In genomic region chr11:62953811-62954210, GRCh38 we compare ENCODE assay signal across 18 cellular contexts. TPM values are rescaled to one million over a fixed set of nuclear protein-coding genes. Genes with fewer than 3 reads are reported as not detected.
DNase-seq lines count a peak whose midpoint lies in the region; ATAC-seq, FAIRE-seq and TF ChIP-seq lines count a peak whose summit lies in the region.
"Had no signal": no experiment of that assay in that cellular context is flagged by ENCODE, and none has a peak within 500 bp of the region (broad histone marks: within the 10 kb centered on the region; RNA-seq: fewer than 3 reads in every experiment).

No MANE protein-coding gene starts in this region.

- no peak overlapping the region for H4K91ac ChIP-seq in trophoblast cell (ENCODE audit: low read depth, low read length)

- intact Hi-C loops in endothelial cell of umbilical vein (cut with micrococcal nuclease) = no loop called here

- H3K9me3 ChIP-seq in endothelial cell of umbilical vein (replicated peaks; ENCODE audit: control insufficient read depth, insufficient read depth, low read length) (no peaks in the 10 kb centered on the region), trophoblast cell (ENCODE audit: insufficient read depth, low read depth, low read length) (no peaks in the 10 kb centered on the region)
- H3K9me3 ChIP-seq: HAP-1, MG63, SK-N-SH had no signal

- no peak for TF ChIP-seq CTCF in endothelial cell of umbilical vein (IDR thresholded peaks at IDR 0.05; ENCODE audit: extremely low read depth in 1 of 2, insufficient read depth in 1 of 2, low read depth in 1 of 2, low read length in 2 of 2)

- H4K20me1 ChIP-seq in endothelial cell of umbilical vein (replicated peaks; ENCODE audit: control insufficient read depth, extremely low read depth, insufficient read depth, low read length) = no peaks in the 10 kb centered on the region

- no peak overlapping the region for H2BK120ac ChIP-seq in trophoblast cell (ENCODE audit: insufficient read depth, low read length, poor library complexity)

- H3K36me3 ChIP-seq in endothelial cell of umbilical vein (ENCODE audit: control insufficient read depth in 2 of 2, extremely low read depth in 1 of 2, insufficient read depth in 2 of 2, low read length in 2 of 2) (no peaks in the 10 kb centered on the region), trophoblast cell (ENCODE audit: control insufficient read depth in 1 of 2, insufficient read depth in 2 of 2, low read length in 2 of 2) (no peaks in the 10 kb centered on the region)
- H3K36me3 ChIP-seq: HAP-1, MG63 had no signal

- H2AFZ ChIP-seq in endothelial cell of umbilical vein (ENCODE audit: low read depth, low read length) (no peak overlapping the region), trophoblast cell (ENCODE audit: insufficient read depth, low read length, poor library complexity) (no peak overlapping the region)

- H3K18ac ChIP-seq in trophoblast cell (ENCODE audit: low read length) = no peak overlapping the region

- BruUV-seq in endothelial cell of umbilical vein (replicated peaks; lab: Mats Ljungman, UMichigan) = no TSS peak

- no peak overlapping the region for H4K12ac ChIP-seq in trophoblast cell (ENCODE audit: low read depth, low read length)

- no peaks in the 10 kb centered on the region for H3K79me1 ChIP-seq in trophoblast cell (ENCODE audit: low read length)

- POLR2A ChIA-PET in endothelial cell of umbilical vein (lab: Charles Lee) = no interaction called here

- no peak overlapping the region for H3K4me3 ChIP-seq in endothelial cell of umbilical vein (replicated peaks in 1 of 3; ENCODE audit: insufficient read depth in 1 of 3, low read depth in 1 of 3, low read length in 3 of 3)
- no peak overlapping the region for H3K4me3 ChIP-seq in trophoblast cell (ENCODE audit: low read depth, low read length)
- H3K4me3 ChIP-seq: HAP-1, MG63 had no signal

- H3K27me3 ChIP-seq in endothelial cell of umbilical vein (ENCODE audit: control insufficient read depth in 2 of 2, insufficient read depth in 2 of 2, low read length in 2 of 2) (no peaks in the 10 kb centered on the region), trophoblast cell (ENCODE audit: insufficient read depth, low read length) (no peaks in the 10 kb centered on the region)
- H3K27me3 ChIP-seq: MG63 had no signal

- H4K8ac ChIP-seq in trophoblast cell (ENCODE audit: low read depth, low read length) = no peak overlapping the region

- H2BK12ac ChIP-seq in trophoblast cell (ENCODE audit: low read length) = no peak overlapping the region

- no peak overlapping the region for H2BK5ac ChIP-seq in trophoblast cell (ENCODE audit: low read depth, low read length, poor library complexity)

- no CpG with 5 or more reads among the region's 4 CpGs for WGBS in trophoblast cell (ENCODE audit: extremely low coverage, insufficient coverage, insufficient read length)

- no peak overlapping the region for H3K27ac ChIP-seq in endothelial cell of umbilical vein (ENCODE audit: insufficient read depth, low read depth, low read length)
- no peak overlapping the region for H3K27ac ChIP-seq in trophoblast cell (ENCODE audit: low read depth, low read length)

- ATAC-seq in GM21423 (IDR thresholded peaks at IDR 0.05; ENCODE audit: unreplicated experiment) = no peak
- ATAC-seq: Panc1 had no signal

- H3K9ac ChIP-seq in endothelial cell of umbilical vein (replicated peaks; ENCODE audit: extremely low read depth, insufficient read depth, low read length) = no peak overlapping the region
- H3K9ac ChIP-seq in trophoblast cell (ENCODE audit: low read length) = no peak overlapping the region
- H3K9ac ChIP-seq: SK-N-SH had no signal

- H3K79me2 ChIP-seq in endothelial cell of umbilical vein (ENCODE audit: control insufficient read depth, insufficient read depth, low read length) (no peaks in the 10 kb centered on the region), trophoblast cell (ENCODE audit: control insufficient read depth, insufficient read depth, low read length, poor library complexity) (no peaks in the 10 kb centered on the region)

- no peak for TF ChIP-seq POLR2A in endothelial cell of umbilical vein (IDR thresholded peaks at IDR 0.05; ENCODE audit: low read depth, low read length)

- DNase-seq in ELR (ENCODE audit: low read depth) (peak; percentile 60), NCI-H226 (peak; percentile 71), endothelial cell of umbilical vein (ENCODE audit: low read depth, low spot score) (no peak), trophoblast cell (peak; percentile 35 to 68), HK-2 (ENCODE audit: unreplicated experiment) (no peak), germinal center (ENCODE audit: low spot score) (no peak), NCI-H2107 treated with DMSO at 0.1 percent for 48 hours (lab: John Stamatoyannopoulos, UW; ENCODE audit: unreplicated experiment) (no peak)
- DNase-seq: C1 segment of cervical spinal cord, MG63, NCI-H1092 treated with DMSO at 0.1 percent for 48 hours, NCI-H2081 treated with DMSO at 0.1 percent for 48 hours, NCI-H524 treated with DMSO at 0.1 percent for 48 hours, SK-N-SH had no signal

- H3K4ac ChIP-seq in trophoblast cell (ENCODE audit: low read depth, low read length) = no peak overlapping the region

- FAIRE-seq in endothelial cell of umbilical vein (lab: Jason Lieb, UNC) = no peak
- FAIRE-seq: GM19239 had no signal

- no peaks in the 10 kb centered on the region for H3K9me1 ChIP-seq in endothelial cell of umbilical vein (replicated peaks; ENCODE audit: control insufficient read depth, extremely low read depth, insufficient read depth, low read length)

- H3K4me1 ChIP-seq in endothelial cell of umbilical vein (ENCODE audit: control insufficient read depth, extremely low read depth, insufficient read depth, low read length) = no peaks in the 10 kb centered on the region
- no peaks in the 10 kb centered on the region for H3K4me1 ChIP-seq in trophoblast cell (ENCODE audit: control insufficient read depth in 1 of 2, insufficient read depth in 2 of 2, low read length in 2 of 2)
- H3K4me1 ChIP-seq: HAP-1 had no signal

- H3K4me2 ChIP-seq in endothelial cell of umbilical vein (ENCODE audit: insufficient read depth, low read length) (no peak overlapping the region), trophoblast cell (ENCODE audit: low read length) (no peak overlapping the region)
- H3K4me2 ChIP-seq: SK-N-SH had no signal

- no peak overlapping the region for H3K14ac ChIP-seq in trophoblast cell (ENCODE audit: low read length)

- CTCF ChIA-PET in endothelial cell of umbilical vein (lab: Charles Lee) = no interaction called here

- no peak overlapping the region for H3K23ac ChIP-seq in trophoblast cell (ENCODE audit: low read length)

- dilution Hi-C loops in endothelial cell of umbilical vein (cut with MboI; ENCODE audit: extremely low pct_ligation_motif_present, low sequenced_read_pairs) = no loop called here

- no peak overlapping the region for H2AK5ac ChIP-seq in trophoblast cell (ENCODE audit: low read length)

TF ChIP-seq in endothelial cell of umbilical vein, 7 proteins besides CTCF, POLR2A, EP300 and RAD21:
- TF ChIP-seq JUN (IDR thresholded peaks at IDR 0.05; ENCODE audit: borderline replicate concordance, insufficient read depth, insufficient read length, low read depth) = no peak
- peak; percentile 49 for TF ChIP-seq FOS (IDR thresholded peaks at IDR 0.05; ENCODE audit: borderline replicate concordance, insufficient read depth, low read length)
- TF ChIP-seq GATA2 (IDR thresholded peaks at IDR 0.05; ENCODE audit: insufficient read depth, insufficient read length, low read depth, low read length) = peak; percentile 68

RNA-seq across cellular contexts. Expression of gene SLC22A6, which starts 31.0 kb away (rescaled TPM):
- total RNA-seq in endothelial cell of umbilical vein = not detected in 2 replicates
- polyA plus RNA-seq in endothelial cell of umbilical vein = not detected in 2 replicates
- not detected in 2 replicates for polyA plus RNA-seq in endothelial cell of umbilical vein (2011; cell fraction: cytosol; rRNA removed)
- polyA plus RNA-seq in endothelial cell of umbilical vein (2011; cell fraction: nucleus; rRNA removed) = not detected in 2 replicates
- not detected in 2 replicates for polyA plus RNA-seq in endothelial cell of umbilical vein (2012)
- not detected in 2 replicates for polyA minus RNA-seq in endothelial cell of umbilical vein
- polyA minus RNA-seq in endothelial cell of umbilical vein (2011; cell fraction: cytosol; rRNA and poly(A)+ RNA removed) = not detected
- polyA minus RNA-seq in endothelial cell of umbilical vein (2011; cell fraction: nucleus; rRNA and poly(A)+ RNA removed) = not detected in 2 replicates
- not detected in 2 replicates for polyA plus RNA-seq in trophoblast cell (2013)
- total RNA-seq: A673 had no signal
- polyA plus RNA-seq: SK-N-SH had no signal

RNA-seq across cellular contexts. Expression of gene CHRM1, which starts 32.6 kb away (rescaled TPM):
- total RNA-seq in endothelial cell of umbilical vein = not detected in 2 replicates
- not detected in 2 replicates for polyA plus RNA-seq in endothelial cell of umbilical vein
- not detected in 2 replicates for polyA plus RNA-seq in endothelial cell of umbilical vein (2011; cell fraction: cytosol; rRNA removed)
- not detected in 2 replicates for polyA plus RNA-seq in endothelial cell of umbilical vein (2011; cell fraction: nucleus; rRNA removed)
- polyA plus RNA-seq in endothelial cell of umbilical vein (2012) = not detected in 2 replicates
- polyA minus RNA-seq in endothelial cell of umbilical vein = not detected in 2 replicates
- polyA minus RNA-seq in endothelial cell of umbilical vein (2011; cell fraction: cytosol; rRNA and poly(A)+ RNA removed) = not detected
- polyA minus RNA-seq in endothelial cell of umbilical vein (2011; cell fraction: nucleus; rRNA and poly(A)+ RNA removed) = not detected in 2 replicates
- not detected in 2 replicates for polyA plus RNA-seq in trophoblast cell (2013)
- polyA plus RNA-seq: SK-N-SH had no signal

Comparison
In these comparisons a context has a peak if more than half of its experiments do, and no peak if none do; other contexts are left out.
1. DNase-seq: peak in ELR (single experiment), NCI-H226 (single experiment) and trophoblast cell (2 of 2); none in endothelial cell of umbilical vein (single experiment), HK-2 (single experiment), germinal center (single experiment) and NCI-H2107 treated with DMSO at 0.1 percent for 48 hours (single experiment).